1 cellular context compared by ENCODE assay signal in the genomic region with DNA sequence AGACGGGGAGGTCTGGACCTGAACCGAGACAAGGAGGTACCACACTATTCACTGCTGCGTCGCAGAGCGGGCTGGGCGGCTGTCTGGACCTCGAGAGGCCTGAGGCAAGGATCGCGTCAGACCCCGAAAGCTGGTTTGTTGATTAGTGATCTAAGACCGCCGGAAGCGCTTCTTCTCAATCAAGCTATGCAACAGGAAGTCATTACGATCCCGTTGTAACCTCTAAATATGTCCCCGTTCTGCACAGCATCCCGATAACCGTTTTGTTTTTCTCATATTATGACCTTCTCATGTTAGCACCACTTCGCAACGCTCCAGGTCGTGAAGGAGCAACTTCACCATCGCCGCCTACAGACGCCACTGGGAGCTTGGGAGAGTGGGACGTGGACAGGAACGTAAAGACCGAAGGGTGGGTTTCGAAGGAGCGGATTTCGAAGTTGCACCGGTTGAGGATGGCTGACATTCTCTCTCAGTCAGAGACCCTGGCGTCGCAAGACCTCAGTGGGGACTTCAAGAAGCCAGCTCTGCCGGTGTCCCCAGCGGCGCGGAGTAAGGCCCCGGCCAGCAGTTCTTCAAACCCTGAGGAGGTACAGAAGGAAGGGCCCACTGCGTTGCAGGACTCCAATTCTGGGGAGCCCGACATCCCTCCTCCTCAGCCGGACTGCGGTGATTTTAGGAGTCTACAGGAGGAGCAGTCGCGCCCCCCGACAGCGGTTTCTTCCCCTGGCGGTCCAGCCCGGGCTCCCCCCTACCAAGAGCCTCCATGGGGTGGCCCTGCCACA.
TF ChIP-seq lines count a peak whose summit lies in the region.

A gene with protein sequence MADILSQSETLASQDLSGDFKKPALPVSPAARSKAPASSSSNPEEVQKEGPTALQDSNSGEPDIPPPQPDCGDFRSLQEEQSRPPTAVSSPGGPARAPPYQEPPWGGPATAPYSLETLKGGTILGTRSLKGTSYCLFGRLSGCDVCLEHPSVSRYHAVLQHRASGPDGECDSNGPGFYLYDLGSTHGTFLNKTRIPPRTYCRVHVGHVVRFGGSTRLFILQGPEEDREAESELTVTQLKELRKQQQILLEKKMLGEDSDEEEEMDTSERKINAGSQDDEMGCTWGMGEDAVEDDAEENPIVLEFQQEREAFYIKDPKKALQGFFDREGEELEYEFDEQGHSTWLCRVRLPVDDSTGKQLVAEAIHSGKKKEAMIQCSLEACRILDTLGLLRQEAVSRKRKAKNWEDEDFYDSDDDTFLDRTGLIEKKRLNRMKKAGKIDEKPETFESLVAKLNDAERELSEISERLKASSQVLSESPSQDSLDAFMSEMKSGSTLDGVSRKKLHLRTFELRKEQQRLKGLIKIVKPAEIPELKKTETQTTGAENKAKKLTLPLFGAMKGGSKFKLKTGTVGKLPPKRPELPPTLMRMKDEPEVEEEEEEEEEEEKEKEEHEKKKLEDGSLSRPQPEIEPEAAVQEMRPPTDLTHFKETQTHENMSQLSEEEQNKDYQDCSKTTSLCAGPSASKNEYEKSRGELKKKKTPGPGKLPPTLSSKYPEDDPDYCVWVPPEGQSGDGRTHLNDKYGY (plus strand): TSS at position 427 of the 782 bp plus-strand sequence. CDS start 26 bp downstream, at position 453.
A gene with protein sequence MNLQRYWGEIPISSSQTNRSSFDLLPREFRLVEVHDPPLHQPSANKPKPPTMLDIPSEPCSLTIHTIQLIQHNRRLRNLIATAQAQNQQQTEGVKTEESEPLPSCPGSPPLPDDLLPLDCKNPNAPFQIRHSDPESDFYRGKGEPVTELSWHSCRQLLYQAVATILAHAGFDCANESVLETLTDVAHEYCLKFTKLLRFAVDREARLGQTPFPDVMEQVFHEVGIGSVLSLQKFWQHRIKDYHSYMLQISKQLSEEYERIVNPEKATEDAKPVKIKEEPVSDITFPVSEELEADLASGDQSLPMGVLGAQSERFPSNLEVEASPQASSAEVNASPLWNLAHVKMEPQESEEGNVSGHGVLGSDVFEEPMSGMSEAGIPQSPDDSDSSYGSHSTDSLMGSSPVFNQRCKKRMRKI (minus strand): TSS at position 152 of the 782 bp plus-strand sequence. CDS start 1,422 bp downstream, outside the sequence.

TF ChIP-seq in K562, 482 proteins besides CTCF, POLR2A, EP300 and RAD21 (continued from another document and continues in another):
- TF ChIP-seq, protein P1, sequence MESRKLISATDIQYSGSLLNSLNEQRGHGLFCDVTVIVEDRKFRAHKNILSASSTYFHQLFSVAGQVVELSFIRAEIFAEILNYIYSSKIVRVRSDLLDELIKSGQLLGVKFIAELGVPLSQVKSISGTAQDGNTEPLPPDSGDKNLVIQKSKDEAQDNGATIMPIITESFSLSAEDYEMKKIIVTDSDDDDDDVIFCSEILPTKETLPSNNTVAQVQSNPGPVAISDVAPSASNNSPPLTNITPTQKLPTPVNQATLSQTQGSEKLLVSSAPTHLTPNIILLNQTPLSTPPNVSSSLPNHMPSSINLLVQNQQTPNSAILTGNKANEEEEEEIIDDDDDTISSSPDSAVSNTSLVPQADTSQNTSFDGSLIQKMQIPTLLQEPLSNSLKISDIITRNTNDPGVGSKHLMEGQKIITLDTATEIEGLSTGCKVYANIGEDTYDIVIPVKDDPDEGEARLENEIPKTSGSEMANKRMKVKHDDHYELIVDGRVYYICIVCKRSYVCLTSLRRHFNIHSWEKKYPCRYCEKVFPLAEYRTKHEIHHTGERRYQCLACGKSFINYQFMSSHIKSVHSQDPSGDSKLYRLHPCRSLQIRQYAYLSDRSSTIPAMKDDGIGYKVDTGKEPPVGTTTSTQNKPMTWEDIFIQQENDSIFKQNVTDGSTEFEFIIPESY (CRISPR knock-in tag; IDR thresholded peaks at IDR 0.05) = peak; percentile 33; the same call in 1 of the 2 replicates
- peak; percentile 81; the same call in 1 of the 2 replicates for TF ChIP-seq CREM (IDR thresholded peaks at IDR 0.05; ENCODE audit: low read depth)
- peak; percentile 92 for TF ChIP-seq TOE1 (IDR thresholded peaks at IDR 0.05; ENCODE audit: borderline replicate concordance)
- TF ChIP-seq TOE1 (CRISPR knock-in tag; IDR thresholded peaks at IDR 0.05; ENCODE audit: borderline replicate concordance, low read depth) = no peak
- peak; percentile 95 for TF ChIP-seq HLTF (IDR thresholded peaks at IDR 0.05)
- TF ChIP-seq, protein P2, sequence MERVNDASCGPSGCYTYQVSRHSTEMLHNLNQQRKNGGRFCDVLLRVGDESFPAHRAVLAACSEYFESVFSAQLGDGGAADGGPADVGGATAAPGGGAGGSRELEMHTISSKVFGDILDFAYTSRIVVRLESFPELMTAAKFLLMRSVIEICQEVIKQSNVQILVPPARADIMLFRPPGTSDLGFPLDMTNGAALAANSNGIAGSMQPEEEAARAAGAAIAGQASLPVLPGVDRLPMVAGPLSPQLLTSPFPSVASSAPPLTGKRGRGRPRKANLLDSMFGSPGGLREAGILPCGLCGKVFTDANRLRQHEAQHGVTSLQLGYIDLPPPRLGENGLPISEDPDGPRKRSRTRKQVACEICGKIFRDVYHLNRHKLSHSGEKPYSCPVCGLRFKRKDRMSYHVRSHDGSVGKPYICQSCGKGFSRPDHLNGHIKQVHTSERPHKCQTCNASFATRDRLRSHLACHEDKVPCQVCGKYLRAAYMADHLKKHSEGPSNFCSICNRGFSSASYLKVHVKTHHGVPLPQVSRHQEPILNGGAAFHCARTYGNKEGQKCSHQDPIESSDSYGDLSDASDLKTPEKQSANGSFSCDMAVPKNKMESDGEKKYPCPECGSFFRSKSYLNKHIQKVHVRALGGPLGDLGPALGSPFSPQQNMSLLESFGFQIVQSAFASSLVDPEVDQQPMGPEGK (CRISPR knock-in tag; IDR thresholded peaks at IDR 0.05; ENCODE audit: borderline replicate concordance) = no peak
- TF ChIP-seq NELFE (IDR thresholded peaks at IDR 0.05; ENCODE audit: insufficient read depth, insufficient read length) = no peak
- TF ChIP-seq MED1 (CRISPR knock-in tag; IDR thresholded peaks at IDR 0.05; ENCODE audit: borderline replicate concordance) = no peak
- TF ChIP-seq OTX1 (CRISPR knock-in tag; IDR thresholded peaks at IDR 0.05) = no peak; the same call in 1 of the 2 replicates
- TF ChIP-seq RBM17 (IDR thresholded peaks at IDR 0.05; ENCODE audit: borderline replicate concordance, low read depth, low read length) = no peak
- peak; percentile 44 for TF ChIP-seq CHD1 (IDR thresholded peaks at IDR 0.05; ENCODE audit: low read length)
- no peak for TF ChIP-seq SNRNP70 (optimal IDR thresholded peaks at IDR 0.05; ENCODE audit: low read depth, low read length)
- TF ChIP-seq KLF10 (CRISPR knock-in tag; IDR thresholded peaks at IDR 0.05) = 0 out of 2 replicates have a peak, but pooled peaks have one; percentile 69
- TF ChIP-seq, protein P3, sequence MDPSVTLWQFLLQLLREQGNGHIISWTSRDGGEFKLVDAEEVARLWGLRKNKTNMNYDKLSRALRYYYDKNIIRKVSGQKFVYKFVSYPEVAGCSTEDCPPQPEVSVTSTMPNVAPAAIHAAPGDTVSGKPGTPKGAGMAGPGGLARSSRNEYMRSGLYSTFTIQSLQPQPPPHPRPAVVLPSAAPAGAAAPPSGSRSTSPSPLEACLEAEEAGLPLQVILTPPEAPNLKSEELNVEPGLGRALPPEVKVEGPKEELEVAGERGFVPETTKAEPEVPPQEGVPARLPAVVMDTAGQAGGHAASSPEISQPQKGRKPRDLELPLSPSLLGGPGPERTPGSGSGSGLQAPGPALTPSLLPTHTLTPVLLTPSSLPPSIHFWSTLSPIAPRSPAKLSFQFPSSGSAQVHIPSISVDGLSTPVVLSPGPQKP (CRISPR knock-in tag; IDR thresholded peaks at IDR 0.05) = no peak
- TF ChIP-seq, protein P4, sequence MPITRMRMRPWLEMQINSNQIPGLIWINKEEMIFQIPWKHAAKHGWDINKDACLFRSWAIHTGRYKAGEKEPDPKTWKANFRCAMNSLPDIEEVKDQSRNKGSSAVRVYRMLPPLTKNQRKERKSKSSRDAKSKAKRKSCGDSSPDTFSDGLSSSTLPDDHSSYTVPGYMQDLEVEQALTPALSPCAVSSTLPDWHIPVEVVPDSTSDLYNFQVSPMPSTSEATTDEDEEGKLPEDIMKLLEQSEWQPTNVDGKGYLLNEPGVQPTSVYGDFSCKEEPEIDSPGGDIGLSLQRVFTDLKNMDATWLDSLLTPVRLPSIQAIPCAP (CRISPR knock-in tag; IDR thresholded peaks at IDR 0.05; ENCODE audit: borderline replicate concordance) = no peak
- no peak for TF ChIP-seq RBM22 (IDR thresholded peaks at IDR 0.05; ENCODE audit: low read depth, low read length, poor library complexity, severe bottlenecking)
- TF ChIP-seq, protein P5, sequence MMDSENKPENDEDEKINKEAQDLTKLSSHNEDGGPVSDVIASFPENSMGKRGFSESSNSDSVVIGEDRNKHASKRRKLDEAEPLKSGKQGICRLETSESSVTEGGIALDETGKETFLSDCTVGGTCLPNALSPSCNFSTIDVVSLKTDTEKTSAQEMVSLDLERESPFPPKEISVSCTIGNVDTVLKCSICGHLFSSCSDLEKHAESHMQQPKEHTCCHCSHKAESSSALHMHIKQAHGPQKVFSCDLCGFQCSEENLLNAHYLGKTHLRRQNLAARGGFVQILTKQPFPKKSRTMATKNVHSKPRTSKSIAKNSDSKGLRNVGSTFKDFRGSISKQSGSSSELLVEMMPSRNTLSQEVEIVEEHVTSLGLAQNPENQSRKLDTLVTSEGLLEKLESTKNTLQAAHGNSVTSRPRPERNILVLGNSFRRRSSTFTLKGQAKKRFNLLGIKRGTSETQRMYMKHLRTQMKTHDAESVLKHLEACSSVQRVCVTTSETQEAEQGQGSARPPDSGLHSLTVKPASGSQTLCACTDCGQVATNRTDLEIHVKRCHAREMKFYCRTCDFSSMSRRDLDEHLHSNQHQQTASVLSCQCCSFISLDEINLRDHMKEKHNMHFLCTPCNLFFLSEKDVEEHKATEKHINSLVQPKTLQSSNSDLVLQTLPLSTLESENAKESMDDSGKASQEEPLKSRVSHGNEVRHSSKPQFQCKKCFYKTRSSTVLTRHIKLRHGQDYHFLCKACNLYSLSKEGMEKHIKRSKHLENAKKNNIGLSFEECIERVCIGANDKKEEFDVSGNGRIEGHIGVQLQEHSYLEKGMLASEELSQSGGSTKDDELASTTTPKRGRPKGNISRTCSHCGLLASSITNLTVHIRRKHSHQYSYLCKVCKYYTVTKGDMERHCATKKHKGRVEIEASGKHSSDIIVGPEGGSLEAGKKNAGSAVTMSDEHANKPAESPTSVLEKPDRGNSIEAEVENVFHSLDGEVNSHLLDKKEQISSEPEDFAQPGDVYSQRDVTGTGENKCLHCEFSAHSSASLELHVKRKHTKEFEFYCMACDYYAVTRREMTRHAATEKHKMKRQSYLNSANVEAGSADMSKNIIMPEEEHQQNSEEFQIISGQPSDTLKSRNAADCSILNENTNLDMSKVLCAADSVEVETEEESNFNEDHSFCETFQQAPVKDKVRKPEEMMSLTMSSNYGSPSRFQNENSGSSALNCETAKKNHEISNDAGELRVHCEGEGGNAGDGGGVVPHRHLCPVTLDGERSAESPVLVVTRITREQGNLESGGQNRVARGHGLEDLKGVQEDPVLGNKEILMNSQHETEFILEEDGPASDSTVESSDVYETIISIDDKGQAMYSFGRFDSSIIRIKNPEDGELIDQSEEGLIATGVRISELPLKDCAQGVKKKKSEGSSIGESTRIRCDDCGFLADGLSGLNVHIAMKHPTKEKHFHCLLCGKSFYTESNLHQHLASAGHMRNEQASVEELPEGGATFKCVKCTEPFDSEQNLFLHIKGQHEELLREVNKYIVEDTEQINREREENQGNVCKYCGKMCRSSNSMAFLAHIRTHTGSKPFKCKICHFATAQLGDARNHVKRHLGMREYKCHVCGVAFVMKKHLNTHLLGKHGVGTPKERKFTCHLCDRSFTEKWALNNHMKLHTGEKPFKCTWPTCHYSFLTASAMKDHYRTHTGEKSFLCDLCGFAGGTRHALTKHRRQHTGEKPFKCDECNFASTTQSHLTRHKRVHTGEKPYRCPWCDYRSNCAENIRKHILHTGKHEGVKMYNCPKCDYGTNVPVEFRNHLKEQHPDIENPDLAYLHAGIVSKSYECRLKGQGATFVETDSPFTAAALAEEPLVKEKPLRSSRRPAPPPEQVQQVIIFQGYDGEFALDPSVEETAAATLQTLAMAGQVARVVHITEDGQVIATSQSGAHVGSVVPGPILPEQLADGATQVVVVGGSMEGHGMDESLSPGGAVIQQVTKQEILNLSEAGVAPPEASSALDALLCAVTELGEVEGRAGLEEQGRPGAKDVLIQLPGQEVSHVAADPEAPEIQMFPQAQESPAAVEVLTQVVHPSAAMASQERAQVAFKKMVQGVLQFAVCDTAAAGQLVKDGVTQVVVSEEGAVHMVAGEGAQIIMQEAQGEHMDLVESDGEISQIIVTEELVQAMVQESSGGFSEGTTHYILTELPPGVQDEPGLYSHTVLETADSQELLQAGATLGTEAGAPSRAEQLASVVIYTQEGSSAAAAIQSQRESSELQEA (IDR thresholded peaks at IDR 0.05; ENCODE audit: low read depth) = peak; percentile 53; the same call in 1 of the 2 replicates
- no peak for TF ChIP-seq HOXB6 (CRISPR knock-in tag; IDR thresholded peaks at IDR 0.05; ENCODE audit: borderline replicate concordance)
- TF ChIP-seq C11orf30 (IDR thresholded peaks at IDR 0.05; ENCODE audit: low read depth) = peak; percentile 100
- no peak for TF ChIP-seq CHCHD3 (CRISPR knock-in tag; IDR thresholded peaks at IDR 0.05)
- no peak for TF ChIP-seq ZNF589 (CRISPR knock-in tag; IDR thresholded peaks at IDR 0.05; ENCODE audit: low read depth)
- TF ChIP-seq, protein P6, sequence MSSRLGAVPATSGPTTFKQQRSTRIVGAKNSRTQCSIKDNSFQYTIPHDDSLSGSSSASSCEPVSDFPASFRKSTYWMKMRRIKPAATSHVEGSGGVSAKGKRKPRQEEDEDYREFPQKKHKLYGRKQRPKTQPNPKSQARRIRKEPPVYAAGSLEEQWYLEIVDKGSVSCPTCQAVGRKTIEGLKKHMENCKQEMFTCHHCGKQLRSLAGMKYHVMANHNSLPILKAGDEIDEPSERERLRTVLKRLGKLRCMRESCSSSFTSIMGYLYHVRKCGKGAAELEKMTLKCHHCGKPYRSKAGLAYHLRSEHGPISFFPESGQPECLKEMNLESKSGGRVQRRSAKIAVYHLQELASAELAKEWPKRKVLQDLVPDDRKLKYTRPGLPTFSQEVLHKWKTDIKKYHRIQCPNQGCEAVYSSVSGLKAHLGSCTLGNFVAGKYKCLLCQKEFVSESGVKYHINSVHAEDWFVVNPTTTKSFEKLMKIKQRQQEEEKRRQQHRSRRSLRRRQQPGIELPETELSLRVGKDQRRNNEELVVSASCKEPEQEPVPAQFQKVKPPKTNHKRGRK (tag; IDR thresholded peaks at IDR 0.05) = no peak
- TF ChIP-seq, protein P7, sequence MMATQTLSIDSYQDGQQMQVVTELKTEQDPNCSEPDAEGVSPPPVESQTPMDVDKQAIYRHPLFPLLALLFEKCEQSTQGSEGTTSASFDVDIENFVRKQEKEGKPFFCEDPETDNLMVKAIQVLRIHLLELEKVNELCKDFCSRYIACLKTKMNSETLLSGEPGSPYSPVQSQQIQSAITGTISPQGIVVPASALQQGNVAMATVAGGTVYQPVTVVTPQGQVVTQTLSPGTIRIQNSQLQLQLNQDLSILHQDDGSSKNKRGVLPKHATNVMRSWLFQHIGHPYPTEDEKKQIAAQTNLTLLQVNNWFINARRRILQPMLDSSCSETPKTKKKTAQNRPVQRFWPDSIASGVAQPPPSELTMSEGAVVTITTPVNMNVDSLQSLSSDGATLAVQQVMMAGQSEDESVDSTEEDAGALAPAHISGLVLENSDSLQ (IDR thresholded peaks at IDR 0.05) = peak; percentile 69
- TF ChIP-seq ZNF695 (CRISPR knock-in tag; IDR thresholded peaks at IDR 0.05) = no peak
- TF ChIP-seq MCM7 (IDR thresholded peaks at IDR 0.05) = no peak
- no peak for TF ChIP-seq SETDB1 (IDR thresholded peaks at IDR 0.05; ENCODE audit: low read length)
- TF ChIP-seq HMG20B (CRISPR knock-in tag; IDR thresholded peaks at IDR 0.05) = no peak
- TF ChIP-seq FUS (optimal IDR thresholded peaks at IDR 0.05; ENCODE audit: low read depth, low read length) = no peak
- TF ChIP-seq PTBP1 (IDR thresholded peaks at IDR 0.05; ENCODE audit: low read depth, low read length) = no peak
- no peak for TF ChIP-seq ZNF143 (CRISPR knock-in tag; IDR thresholded peaks at IDR 0.05)
- TF ChIP-seq U2AF1 (optimal IDR thresholded peaks at IDR 0.05; ENCODE audit: low read depth, low read length) = no peak
- peak; percentile 23; the same call in 1 of the 2 replicates for TF ChIP-seq NCOA6 (IDR thresholded peaks at IDR 0.05)
- TF ChIP-seq ZNF76 (CRISPR knock-in tag; IDR thresholded peaks at IDR 0.05; ENCODE audit: borderline replicate concordance) = no peak
